Comparison of ENCODE assay signal across 7 cellular contexts in the genomic region with DNA sequence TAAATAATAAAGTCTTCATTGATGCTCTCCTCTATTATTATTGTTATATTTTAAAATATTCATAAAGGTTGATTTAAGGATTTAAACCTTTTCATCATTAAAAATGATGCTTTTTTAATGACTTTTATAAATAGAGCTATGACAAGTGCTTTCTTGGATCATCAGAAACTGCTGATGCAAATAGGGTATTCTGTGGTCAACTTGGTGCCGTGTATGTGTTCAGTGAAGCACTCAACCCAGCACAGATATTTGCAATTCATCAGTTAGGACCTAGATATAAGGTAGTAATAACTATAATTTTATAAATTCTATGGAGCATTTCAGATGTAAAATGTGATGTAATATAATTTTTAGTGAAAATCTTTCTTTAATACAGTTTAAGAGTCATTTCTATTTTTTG.
ATAC-seq lines count a peak whose summit lies in the region.

No MANE protein-coding gene starts in this region.

- ATAC-seq in GM18867 (IDR thresholded peaks at IDR 0.05; ENCODE audit: unreplicated experiment) (peak; percentile 100), GM19397 (IDR thresholded peaks at IDR 0.05; ENCODE audit: unreplicated experiment) (peak; percentile 98), GM21515 (IDR thresholded peaks at IDR 0.05; ENCODE audit: unreplicated experiment) (peak; percentile 95), HG02610 (IDR thresholded peaks at IDR 0.05; ENCODE audit: unreplicated experiment) (peak; percentile 97), HG02981 (IDR thresholded peaks at IDR 0.05; ENCODE audit: unreplicated experiment) (peak; percentile 96), HG03175 (IDR thresholded peaks at IDR 0.05; ENCODE audit: unreplicated experiment) (peak; percentile 96), HG03565 (IDR thresholded peaks at IDR 0.05; ENCODE audit: unreplicated experiment) (peak; percentile 98)

Comparison
In these comparisons a context has a peak if more than half of its experiments do, and no peak if none do; other contexts are left out.
1. Peak in every context shown above with its lines: ATAC-seq.